In genomic region chr7:35697414-35698175, GRCh38 we compare ENCODE assay signal across 1 cellular context.
TF ChIP-seq lines count a peak whose summit lies in the region.

No MANE protein-coding gene starts in this region.

TF ChIP-seq in H1, 55 proteins besides CTCF, POLR2A, EP300 and RAD21:
- no peak for TF ChIP-seq ATF3 (IDR thresholded peaks at IDR 0.05; ENCODE audit: insufficient read depth, low read depth, low read length)
- peak; percentile 38; the same call in 1 of the 2 replicates for TF ChIP-seq TEAD4 (IDR thresholded peaks at IDR 0.05; ENCODE audit: low read depth, low read length)
- TF ChIP-seq HDAC2 (IDR thresholded peaks at IDR 0.05; ENCODE audit: borderline replicate concordance in 1 of 2, low read depth in 2 of 2, low read length in 2 of 2) = no peak
TF ChIP-seq in H1: peak in this region for 1.
